ENCODE assay signal across 2 cellular contexts in the genomic region with DNA sequence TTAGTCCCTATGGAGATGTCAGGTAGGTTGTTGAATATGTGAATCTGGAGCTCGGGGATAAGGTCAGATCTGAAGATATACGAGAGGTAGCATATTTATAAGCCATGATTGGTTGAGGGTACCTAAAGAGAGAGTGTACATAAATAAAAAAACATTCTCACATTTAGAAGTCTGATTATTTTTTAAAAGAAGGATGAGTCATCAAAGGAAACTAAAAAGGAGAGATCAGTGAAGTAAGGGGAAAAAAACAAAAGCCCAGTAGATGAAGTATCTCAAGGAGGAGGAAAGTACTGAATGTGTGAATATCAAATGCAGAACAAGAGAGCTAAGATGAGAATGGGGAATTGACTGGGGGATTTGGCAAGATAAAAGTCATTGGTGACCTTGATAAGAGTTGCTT.
TF ChIP-seq lines count a peak whose summit lies in the region.

No MANE protein-coding gene starts in this region.

TF ChIP-seq in HEK293, 187 proteins besides CTCF, POLR2A, EP300 and RAD21:
- 0 out of 2 replicates have a peak, but pooled peaks have one; percentile 30 for TF ChIP-seq PRDM1 (tag by site-specific recombination; IDR thresholded peaks at IDR 0.05)
- no peak for TF ChIP-seq ZXDB (tag by site-specific recombination; IDR thresholded peaks at IDR 0.05)

TF ChIP-seq in endothelial cell of umbilical vein, 7 proteins besides CTCF, POLR2A, EP300 and RAD21:
- TF ChIP-seq MAX (IDR thresholded peaks at IDR 0.05; ENCODE audit: insufficient read depth, insufficient read length): no peak
- no peak for TF ChIP-seq GATA2 (IDR thresholded peaks at IDR 0.05; ENCODE audit: insufficient read depth, insufficient read length, low read depth, low read length)
- TF ChIP-seq EZH2 (IDR thresholded peaks at IDR 0.05; ENCODE audit: borderline replicate concordance, low read depth, low read length, severe bottlenecking): no peak
- TF ChIP-seq MYC (IDR thresholded peaks at IDR 0.05; ENCODE audit: low read depth, low read length): no peak
- TF ChIP-seq JUN (IDR thresholded peaks at IDR 0.05; ENCODE audit: borderline replicate concordance, insufficient read depth, insufficient read length, low read depth): peak; percentile 36
- TF ChIP-seq FOS (IDR thresholded peaks at IDR 0.05; ENCODE audit: borderline replicate concordance, insufficient read depth, low read length): peak; percentile 49
- TF ChIP-seq POLR2AphosphoS5 (IDR thresholded peaks at IDR 0.05; ENCODE audit: insufficient read depth, low read depth, low read length): no peak
